In genomic region chr10:133335238-133336122, GRCh38 we compare ENCODE assay signal across 8 cellular contexts. TPM values are rescaled to one million over a fixed set of nuclear protein-coding genes. Genes with fewer than 3 reads are reported as not detected.
DNase-seq lines count a peak whose midpoint lies in the region; ATAC-seq, FAIRE-seq and TF ChIP-seq lines count a peak whose summit lies in the region.

No MANE protein-coding gene starts in this region.

- H3K36me3 ChIP-seq in CD8-positive, alpha-beta T cell (ENCODE audit: insufficient read depth, low read length) = no peaks in the 10 kb centered on the region
- no peaks in the 10 kb centered on the region for H3K36me3 ChIP-seq in Panc1 (ENCODE audit: control insufficient read depth, insufficient read depth, low read length)
- H3K36me3 ChIP-seq in testis (ENCODE audit: low read depth, missing control alignments) = no peaks in the 10 kb centered on the region

- peak overlapping the region; percentile 64 for H3K27ac ChIP-seq in CD8-positive, alpha-beta T cell (ENCODE audit: low read depth, low read length)
- H3K27ac ChIP-seq in Panc1 (ENCODE audit: low read length) (no peak overlapping the region), testis (no peak overlapping the region)

- H3K27me3 Mint-ChIP-seq in CD8-positive, alpha-beta T cell (ENCODE audit: low read depth) = no peaks in the 10 kb centered on the region
- H3K27me3 Mint-ChIP-seq in activated naive CD4-positive, alpha-beta T cell treated with anti-CD3 and anti-CD28 coated beads for 36 hours (ENCODE audit: low read depth) = peaks cover 12% of the 10 kb centered on the region
- peaks cover 26% of the 10 kb centered on the region for H3K27me3 Mint-ChIP-seq in osteocyte (ENCODE audit: unreplicated experiment)

- peaks cover 22% of the 10 kb centered on the region for H3K4me1 ChIP-seq in CD8-positive, alpha-beta T cell (ENCODE audit: insufficient read depth, low read length)
- H3K4me1 ChIP-seq in Panc1 (ENCODE audit: control insufficient read depth, insufficient read depth, low read length) = no peaks in the 10 kb centered on the region
- peaks cover 23% of the 10 kb centered on the region for H3K4me1 ChIP-seq in testis

- H3K27me3 ChIP-seq in CD8-positive, alpha-beta T cell (ENCODE audit: insufficient read depth, low read length) = no peaks in the 10 kb centered on the region
- H3K27me3 ChIP-seq in Panc1 (ENCODE audit: control insufficient read depth, insufficient read depth, low read length) (peaks cover 16% of the 10 kb centered on the region), testis (peaks cover 7% of the 10 kb centered on the region)

- no TSS peak for BruUV-seq in Panc1 (replicated peaks; lab: Mats Ljungman, UMichigan)

- H3K9me3 ChIP-seq in CD8-positive, alpha-beta T cell (ENCODE audit: low read length) = no peaks in the 10 kb centered on the region
- H3K9me3 ChIP-seq in Panc1 (ENCODE audit: control insufficient read depth, insufficient read depth, low read depth, low read length) (no peaks in the 10 kb centered on the region), testis (no peaks in the 10 kb centered on the region)

- intact Hi-C loops in CD8-positive, alpha-beta T cell (cut with DNase I, micrococcal nuclease) = loop anchor here (1.0 to 5.0 kb wide), 8 partner anchors 22 to 55 kb away; partner anchors contain the start of genes ECHS1 (in 1 of the 2), FUOM (in 1 of the 2), PAOX (in 1 of the 2) and TUBGCP2 (in 1 of the 2)
- intact Hi-C loops in Panc1 (cut with micrococcal nuclease; ENCODE audit: unreplicated experiment) (no loop called here), testis (cut with DNase I; ENCODE audit: low total_unique reads) (no loop called here)
- intact Hi-C loops in activated naive CD4-positive, alpha-beta T cell treated with anti-CD3 and anti-CD28 coated beads for 36 hours (cut with micrococcal nuclease) = loop anchor here (2.0 kb wide), 1 partner anchor 53 kb away; no protein-coding TSS in a partner anchor

- in situ Hi-C loops in Panc1 (cut with HindIII; ENCODE audit: low pct_unique_long_range_greater_than_20kb, low sequenced_read_pairs) = no loop called here

- WGBS in testis, 2 donors = 0% methylated on average over 6 to 72 of the region's 76 CpGs

- peak; percentile 63 for ATAC-seq in CD8-positive, alpha-beta T cell
- ATAC-seq in Panc1 = peak; percentile 76
- no peak for ATAC-seq in GM21360 (IDR thresholded peaks at IDR 0.05; ENCODE audit: unreplicated experiment)

- peak overlapping the region; percentile 81 for H3K4me3 Mint-ChIP-seq in CD8-positive, alpha-beta T cell
- peak overlapping the region; percentile 47 for H3K4me3 Mint-ChIP-seq in activated naive CD4-positive, alpha-beta T cell treated with anti-CD3 and anti-CD28 coated beads for 36 hours
- H3K4me3 Mint-ChIP-seq in osteocyte (ENCODE audit: unreplicated experiment) = peak overlapping the region; percentile 69

- H3K36me3 Mint-ChIP-seq in CD8-positive, alpha-beta T cell = no peaks in the 10 kb centered on the region
- H3K36me3 Mint-ChIP-seq in activated naive CD4-positive, alpha-beta T cell treated with anti-CD3 and anti-CD28 coated beads for 36 hours (ENCODE audit: low read depth) = no peaks in the 10 kb centered on the region
- peaks cover 2% of the 10 kb centered on the region for H3K36me3 Mint-ChIP-seq in osteocyte (ENCODE audit: unreplicated experiment)

- no peak for TF ChIP-seq CTCF in CD8-positive, alpha-beta T cell (IDR thresholded peaks at IDR 0.05)
- TF ChIP-seq CTCF in Panc1 (IDR thresholded peaks at IDR 0.05) (no peak), osteocyte (IDR thresholded peaks at IDR 0.05) (no peak), testis (IDR thresholded peaks at IDR 0.05) (no peak)

- H3K4me1 Mint-ChIP-seq in CD8-positive, alpha-beta T cell (ENCODE audit: low read depth) = peaks cover 2% of the 10 kb centered on the region
- peaks cover 5% of the 10 kb centered on the region for H3K4me1 Mint-ChIP-seq in activated naive CD4-positive, alpha-beta T cell treated with anti-CD3 and anti-CD28 coated beads for 36 hours (ENCODE audit: low read depth)
- peaks cover 3% of the 10 kb centered on the region for H3K4me1 Mint-ChIP-seq in osteocyte (ENCODE audit: unreplicated experiment)

- FAIRE-seq in frontal cortex (lab: Jason Lieb, UNC) = no peak

- POLR2A ChIA-PET in CD8-positive, alpha-beta T cell (lab: Charles Lee) = interaction anchor here (0.9 to 1.4 kb wide), 3 partner anchors 23 to 38 kb away, joined by 3 to 5 read pairs (median 3); partner anchors contain the start of genes ECHS1 and FUOM
- POLR2A ChIA-PET in Panc1 (lab: Charles Lee) = no interaction called here

- CTCF ChIA-PET in CD8-positive, alpha-beta T cell (lab: Charles Lee) = interaction anchor here (1.0 kb wide), 1 partner anchor 17 kb away, joined by 3 read pairs; no protein-coding TSS in a partner anchor
- CTCF ChIA-PET in Panc1 (lab: Charles Lee) = no interaction called here
- CTCF ChIA-PET in activated naive CD4-positive, alpha-beta T cell treated with anti-CD3 and anti-CD28 coated beads for 36 hours (lab: Charles Lee) = interaction anchor here (0.8 kb wide), 1 partner anchor 29 kb away, joined by 4 read pairs; no protein-coding TSS in a partner anchor

- peak overlapping the region; percentile 89 for H3K27ac Mint-ChIP-seq in CD8-positive, alpha-beta T cell
- no peak overlapping the region for H3K27ac Mint-ChIP-seq in activated naive CD4-positive, alpha-beta T cell treated with anti-CD3 and anti-CD28 coated beads for 36 hours
- H3K27ac Mint-ChIP-seq in osteocyte (ENCODE audit: unreplicated experiment) = no peak overlapping the region

- TF ChIP-seq POLR2A in testis (IDR thresholded peaks at IDR 0.05) = no peak

- peak; percentile 72 to 94 (median 83) for DNase-seq in CD8-positive, alpha-beta T cell
- DNase-seq in Panc1 (ENCODE audit: low read depth, low spot score) = no peak
- peak; percentile 84 for DNase-seq in activated naive CD4-positive, alpha-beta T cell treated with anti-CD3 and anti-CD28 coated beads for 36 hours
- DNase-seq in frontal cortex (ENCODE audit: low spot score in 2 of 2) = peak; percentile 64 to 73
- DNase-seq in osteocyte (ENCODE audit: extremely low spot score, unreplicated experiment) = peak; percentile 86
- peak; percentile 82 for DNase-seq in testis
- DNase-seq in SIG-M5 treated with dmso at 0.1 percent for 504 hours (lab: John Stamatoyannopoulos, UW; ENCODE audit: unreplicated experiment) = no peak

- H3K4me3 ChIP-seq in CD8-positive, alpha-beta T cell (ENCODE audit: low read depth, low read length) = peak overlapping the region; percentile 79
- H3K4me3 ChIP-seq in Panc1 (ENCODE audit: low read depth in 2 of 2, low read length in 2 of 2) (peak overlapping the region; percentile 44 to 65), testis (peak overlapping the region; percentile 39 to 57)

- H3K9me3 Mint-ChIP-seq in CD8-positive, alpha-beta T cell = no peaks in the 10 kb centered on the region
- H3K9me3 Mint-ChIP-seq in activated naive CD4-positive, alpha-beta T cell treated with anti-CD3 and anti-CD28 coated beads for 36 hours = no peaks in the 10 kb centered on the region
- peaks cover 5% of the 10 kb centered on the region for H3K9me3 Mint-ChIP-seq in osteocyte (ENCODE audit: unreplicated experiment)

RNA-seq across cellular contexts. Expression of gene CALY, which starts 1.2 kb away (rescaled TPM):
- total RNA-seq in CD8-positive, alpha-beta T cell = 1 to 10 TPM; 1.2 to 1.4 TPM
- 1.9 TPM for total RNA-seq in Panc1 (2021; ENCODE audit: unreplicated experiment)
- 8.0 TPM for polyA plus RNA-seq in Panc1 (2012; ENCODE audit: insufficient read length)
- total RNA-seq in activated naive CD4-positive, alpha-beta T cell treated with anti-CD3 and anti-CD28 coated beads for 36 hours = not detected
- total RNA-seq in frontal cortex = 8.2 TPM
- 3.5 TPM in 2 replicates for total RNA-seq in osteocyte
- 10 to 100 TPM; 19.2 to 35.5 TPM for total RNA-seq in testis
- 4.9 TPM for polyA plus RNA-seq in testis (ENCODE audit: insufficient read depth, low read depth, low replicate concordance)

RNA-seq across cellular contexts. Expression of gene PRAP1, which starts 11.7 kb away (rescaled TPM):
- not detected for total RNA-seq in CD8-positive, alpha-beta T cell
- total RNA-seq in Panc1 (2021; ENCODE audit: unreplicated experiment) (0.21 TPM), frontal cortex (not detected), osteocyte (not detected in 2 replicates), testis (10 to 100 TPM; 10.1 to 24.6 TPM)
- polyA plus RNA-seq in Panc1 (2012; ENCODE audit: insufficient read length) = not detected
- not detected for total RNA-seq in activated naive CD4-positive, alpha-beta T cell treated with anti-CD3 and anti-CD28 coated beads for 36 hours
- polyA plus RNA-seq in testis (ENCODE audit: insufficient read depth, low read depth, low replicate concordance) = 11.3 TPM

RNA-seq across cellular contexts. Expression of gene FUOM, which starts 22.3 kb away (rescaled TPM):
- total RNA-seq in CD8-positive, alpha-beta T cell = 1 to 10 TPM; 7.9 to 10.0 TPM
- total RNA-seq in Panc1 (2021; ENCODE audit: unreplicated experiment) = 39.6 TPM
- 43.2 TPM for polyA plus RNA-seq in Panc1 (2012; ENCODE audit: insufficient read length)
- total RNA-seq in activated naive CD4-positive, alpha-beta T cell treated with anti-CD3 and anti-CD28 coated beads for 36 hours = 10 to 100 TPM; 29.9 to 34.9 TPM
- total RNA-seq in frontal cortex = 6.9 TPM
- total RNA-seq in osteocyte = 20.5 and 24.0 TPM in 2 replicates
- total RNA-seq in testis = 10 to 100 TPM in 1 of 2 donors, 1 to 10 TPM in 1; 9.5 to 12.8 TPM
- polyA plus RNA-seq in testis (ENCODE audit: insufficient read depth, low read depth, low replicate concordance) = 13.6 TPM

RNA-seq across cellular contexts. Expression of gene ZNF511, which starts 26.8 kb away (rescaled TPM):
- total RNA-seq in CD8-positive, alpha-beta T cell = 10 to 100 TPM; 36.5 to 38.8 TPM
- total RNA-seq in Panc1 (2021; ENCODE audit: unreplicated experiment) (93.8 TPM), frontal cortex (7.3 TPM), osteocyte (35.1 and 39.1 TPM in 2 replicates), testis (10 to 100 TPM; 46.5 to 50.5 TPM)
- 99.8 TPM for polyA plus RNA-seq in Panc1 (2012; ENCODE audit: insufficient read length)
- total RNA-seq in activated naive CD4-positive, alpha-beta T cell treated with anti-CD3 and anti-CD28 coated beads for 36 hours = 10 to 100 TPM; 37.1 to 39.4 TPM
- polyA plus RNA-seq in testis (ENCODE audit: insufficient read depth, low read depth, low replicate concordance) = 39.6 TPM

RNA-seq across cellular contexts. Expression of gene TUBGCP2, which starts 26.8 kb away (rescaled TPM):
- total RNA-seq in CD8-positive, alpha-beta T cell = 10 to 100 TPM; 74.4 to 79.1 TPM
- total RNA-seq in Panc1 (2021; ENCODE audit: unreplicated experiment) (93.7 TPM), frontal cortex (44.8 TPM), osteocyte (67.2 and 75.2 TPM in 2 replicates), testis (100 to 1,000 TPM in 1 of 2 donors, 10 to 100 TPM in 1; 84.3 to 101 TPM)
- polyA plus RNA-seq in Panc1 (2012; ENCODE audit: insufficient read length) = 85.4 TPM
- total RNA-seq in activated naive CD4-positive, alpha-beta T cell treated with anti-CD3 and anti-CD28 coated beads for 36 hours = 10 to 100 TPM; 47.9 to 56.1 TPM
- polyA plus RNA-seq in testis (ENCODE audit: insufficient read depth, low read depth, low replicate concordance) = 76.0 TPM

Comparison
In these comparisons a context has a peak if more than half of its experiments do, and no peak if none do; other contexts are left out.
1. DNase-seq: peak in CD8-positive, alpha-beta T cell (7 of 7), activated naive CD4-positive, alpha-beta T cell treated with anti-CD3 and anti-CD28 coated beads for 36 hours (single experiment), frontal cortex (2 of 2), osteocyte (single experiment) and testis (single experiment); none in Panc1 (single experiment) and SIG-M5 treated with dmso at 0.1 percent for 504 hours (single experiment).
2. intact Hi-C loops: an anchor here in CD8-positive, alpha-beta T cell (1.0 to 5.0 kb wide) and activated naive CD4-positive, alpha-beta T cell treated with anti-CD3 and anti-CD28 coated beads for 36 hours (2.0 kb wide); none called in Panc1 and testis.
3. Peak in every context shown above with its lines, with median percentiles within 50 percentile points of each other: H3K4me3 ChIP-seq and H3K4me3 Mint-ChIP-seq.